ENCODE assay signal across 21 cellular contexts in the genomic region with DNA sequence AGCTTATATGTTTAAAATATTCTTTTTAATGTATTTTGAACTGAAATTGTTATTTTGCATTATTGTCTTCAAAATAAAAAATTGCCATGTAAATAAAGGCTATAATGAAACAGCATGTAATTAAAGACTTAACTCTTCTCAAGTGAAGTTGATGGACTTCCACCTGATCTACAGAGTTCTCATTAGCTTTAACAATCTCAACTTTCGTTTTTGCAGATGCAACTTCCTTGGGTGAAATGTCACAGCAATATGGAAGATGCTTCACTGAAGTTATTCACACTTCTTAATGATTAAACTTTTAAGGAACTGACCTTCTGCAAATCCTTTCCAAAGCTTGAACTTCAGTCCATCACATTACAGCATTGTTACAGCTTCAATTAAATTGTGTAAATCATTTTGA.
DNase-seq lines count a peak whose midpoint lies in the region; ATAC-seq and FAIRE-seq lines count a peak whose summit lies in the region.
"Had no signal": no experiment of that assay in that cellular context is flagged by ENCODE, and none has a peak within 500 bp of the region (broad histone marks: within the 10 kb centered on the region; RNA-seq: fewer than 3 reads in every experiment).

No MANE protein-coding gene starts in this region.

- intact Hi-C loops in posterior cingulate gyrus (cut with DNase I) (no loop called here), left colon (cut with DNase I, micrococcal nuclease) (no loop called here)

- 24 to 64% (median 35%) methylated on average over 1 of the region's 1 CpG for WGBS in small intestine, 3 donors

- FAIRE-seq in small intestine (lab: Jason Lieb, UNC): peak; percentile 53
- FAIRE-seq: HTR-8/SVneo had no signal

- H3K27ac ChIP-seq in small intestine (ENCODE audit: low read depth in 1 of 2, low read length in 1 of 2): no peak overlapping the region
- H3K27ac ChIP-seq: BLaER1 treated with 17β-estradiol and CSF1 and Interleukin-3, amounts not matched to agents 10 nM and 100 nM; PC-9; sigmoid colon; tibial artery had no signal

- H3K27me3 ChIP-seq in small intestine (ENCODE audit: control insufficient read depth in 2 of 2, insufficient read depth in 2 of 2, low read length in 2 of 2): no peaks in the 10 kb centered on the region
- H3K27me3 ChIP-seq: BLaER1 treated with 17β-estradiol and CSF1 and Interleukin-3, amounts not matched to agents 10 nM and 100 nM; sigmoid colon; tibial artery had no signal

- H3K36me3 ChIP-seq in small intestine (ENCODE audit: control insufficient read depth in 2 of 2, insufficient read depth in 2 of 2, low read length in 2 of 2): no peaks in the 10 kb centered on the region
- H3K36me3 ChIP-seq: BLaER1 treated with 17β-estradiol and CSF1 and Interleukin-3, amounts not matched to agents 10 nM and 100 nM; sigmoid colon; tibial artery had no signal

- no peaks in the 10 kb centered on the region for H3K4me1 ChIP-seq in small intestine (ENCODE audit: control insufficient read depth in 2 of 2, insufficient read depth in 1 of 2, low read depth in 1 of 2, low read length in 1 of 2)
- H3K4me1 ChIP-seq: sigmoid colon, tibial artery had no signal

- DNase-seq in small intestine (no peak), cerebellum (ENCODE audit: low spot score) (no peak), posterior cingulate gyrus (no peak), left colon (no peak)
- DNase-seq: activated CD4-positive, alpha-beta memory T cell treated with anti-CD3 and anti-CD28 coated beads, Interleukin-2, amount 10 ng/mL, durations not matched to agents 7 days and 5 days; DMS 273 treated with DMSO at 0.1 percent for 48 hours; endodermal cell; left cardiac atrium; NCI-H1436 treated with DMSO at 0.1 percent for 48 hours; NCI-H446 treated with DMSO at 0.1 percent for 48 hours; nucleus accumbens; PC-9; sigmoid colon; stimulated activated CD4-positive, alpha-beta T cell treated with anti-CD3 and anti-CD28 coated beads, Interleukin-4, amount 100 ng/mL, for 24 hours; tibial artery had no signal

- ATAC-seq in GM18907 (IDR thresholded peaks at IDR 0.05; ENCODE audit: unreplicated experiment) (peak; percentile 76), GM21576 (IDR thresholded peaks at IDR 0.05; ENCODE audit: unreplicated experiment) (peak; percentile 44), HG03159 (IDR thresholded peaks at IDR 0.05; ENCODE audit: unreplicated experiment) (peak; percentile 67), left colon (no peak), HG03045 (IDR thresholded peaks at IDR 0.05; ENCODE audit: unreplicated experiment) (no peak)
- ATAC-seq: left cardiac atrium had no signal

- no peaks in the 10 kb centered on the region for H3K9me3 ChIP-seq in small intestine (ENCODE audit: control insufficient read depth, low read depth)
- H3K9me3 ChIP-seq: BLaER1 treated with 17β-estradiol and CSF1 and Interleukin-3, amounts not matched to agents 10 nM and 100 nM; sigmoid colon; tibial artery had no signal

- no peak overlapping the region for H3K4me3 ChIP-seq in small intestine (ENCODE audit: low read depth in 1 of 2, low read length in 2 of 2)
- H3K4me3 ChIP-seq: BLaER1 treated with 17β-estradiol and CSF1 and Interleukin-3, amounts not matched to agents 10 nM and 100 nM; PC-9; sigmoid colon; tibial artery had no signal

Comparison
In these comparisons a context has a peak if more than half of its experiments do, and no peak if none do; other contexts are left out.
1. ATAC-seq: peak in GM18907 (single experiment), GM21576 (single experiment) and HG03159 (single experiment); none in left colon (single experiment) and HG03045 (single experiment).